Comparison of ENCODE assay signal across 8 cellular contexts in the genomic region with DNA sequence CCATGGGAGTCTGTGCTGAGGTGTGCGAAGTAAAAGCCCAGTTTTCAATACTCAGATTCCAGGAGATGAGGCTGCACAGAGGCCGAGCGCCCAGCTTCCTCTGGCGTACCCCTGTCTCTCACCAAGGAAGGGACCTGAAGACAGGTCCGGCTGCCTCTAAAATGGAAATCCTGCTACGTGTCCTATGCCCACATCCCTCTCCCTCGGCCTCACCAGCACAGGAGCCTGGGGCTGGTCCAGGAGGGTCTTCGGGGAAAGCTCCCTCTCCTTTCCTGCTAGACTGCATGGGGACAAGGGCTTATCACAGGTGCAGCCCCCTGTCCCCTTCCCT. TPM values are rescaled to one million over a fixed set of nuclear protein-coding genes. Genes with fewer than 3 reads are reported as not detected.
DNase-seq lines count a peak whose midpoint lies in the region; ATAC-seq and TF ChIP-seq lines count a peak whose summit lies in the region.

No MANE protein-coding gene starts in this region.

- peaks cover 0 to 29% (median 23%) of the 10 kb centered on the region in 4 donors for H3K4me1 ChIP-seq in tibial artery

- H3K27ac ChIP-seq in layer of hippocampus (ENCODE audit: low read depth, low read length) (peak overlapping the region; percentile 83), tibial artery (peak overlapping the region; percentile 92 to 95)

- TF ChIP-seq CTCF in tibial artery (IDR thresholded peaks at IDR 0.05), result no peak

- peaks cover 0 to 27% (median 21%) of the 10 kb centered on the region in 3 donors for H3K36me3 ChIP-seq in tibial artery

- peak overlapping the region; percentile 92 for H3K4me3 Mint-ChIP-seq in activated T-cell treated with anti-CD3 and anti-CD28 coated beads, Interleukin-2, amount 50 U/mL, for 24 hours
- H3K4me3 Mint-ChIP-seq in activated T-helper 2 cell treated with anti-CD3 and anti-CD28 coated beads, Interferon-gamma antibody, Interleukin-2, Interleukin-4, amounts not matched to agents 10 μg/mL and 5 μg/mL and 100 μg/mL, durations not matched to agents 14 hours and 24 hours and 36 hours (ENCODE audit: low read depth), result peak overlapping the region; percentile 82

- H3K4me1 Mint-ChIP-seq in activated T-cell treated with anti-CD3 and anti-CD28 coated beads, Interleukin-2, amount 50 U/mL, for 24 hours (ENCODE audit: low read depth), result peaks cover 35% of the 10 kb centered on the region
- H3K4me1 Mint-ChIP-seq in activated T-helper 2 cell treated with anti-CD3 and anti-CD28 coated beads, Interferon-gamma antibody, Interleukin-2, Interleukin-4, amounts not matched to agents 10 μg/mL and 5 μg/mL and 100 μg/mL, durations not matched to agents 14 hours and 24 hours and 36 hours (ENCODE audit: low read depth), result peaks cover 26% of the 10 kb centered on the region

- peaks cover 44% of the 10 kb centered on the region for H3K36me3 Mint-ChIP-seq in activated T-cell treated with anti-CD3 and anti-CD28 coated beads, Interleukin-2, amount 50 U/mL, for 24 hours (ENCODE audit: low read depth)
- H3K36me3 Mint-ChIP-seq in activated T-helper 2 cell treated with anti-CD3 and anti-CD28 coated beads, Interferon-gamma antibody, Interleukin-2, Interleukin-4, amounts not matched to agents 10 μg/mL and 5 μg/mL and 100 μg/mL, durations not matched to agents 14 hours and 24 hours and 36 hours (ENCODE audit: low read depth), result peaks cover 11% of the 10 kb centered on the region

- no peak for ATAC-seq in GM21723 (IDR thresholded peaks at IDR 0.05; ENCODE audit: unreplicated experiment)

- peak overlapping the region; percentile 68 to 81 for H3K4me3 ChIP-seq in tibial artery

- H3K9me3 ChIP-seq in tibial artery, result no peaks in the 10 kb centered on the region

- intact Hi-C loops in activated T-helper 2 cell treated with anti-CD3 and anti-CD28 coated beads, Interferon-gamma antibody, Interleukin-2, Interleukin-4, amounts not matched to agents 10 μg/mL and 5 μg/mL and 100 μg/mL, durations not matched to agents 14 hours and 24 hours and 36 hours (cut with micrococcal nuclease), result loop anchor here (1.0 to 10.0 kb wide), 5 partner anchors 26 to 374 kb away; partner anchors contain the start of genes ARF1, GUK1, IBA57 and JMJD4
- intact Hi-C loops in tibial artery (cut with DNase I; ENCODE audit: low total_unique reads), result loop anchor here (10.0 kb wide), 1 partner anchor 56 kb away; the partner anchor contains the start of gene IBA57

- H3K9me3 Mint-ChIP-seq in activated T-cell treated with anti-CD3 and anti-CD28 coated beads, Interleukin-2, amount 50 U/mL, for 24 hours, result no peaks in the 10 kb centered on the region
- no peaks in the 10 kb centered on the region for H3K9me3 Mint-ChIP-seq in activated T-helper 2 cell treated with anti-CD3 and anti-CD28 coated beads, Interferon-gamma antibody, Interleukin-2, Interleukin-4, amounts not matched to agents 10 μg/mL and 5 μg/mL and 100 μg/mL, durations not matched to agents 14 hours and 24 hours and 36 hours

- H3K27me3 Mint-ChIP-seq in activated T-cell treated with anti-CD3 and anti-CD28 coated beads, Interleukin-2, amount 50 U/mL, for 24 hours, result no peaks in the 10 kb centered on the region
- no peaks in the 10 kb centered on the region for H3K27me3 Mint-ChIP-seq in activated T-helper 2 cell treated with anti-CD3 and anti-CD28 coated beads, Interferon-gamma antibody, Interleukin-2, Interleukin-4, amounts not matched to agents 10 μg/mL and 5 μg/mL and 100 μg/mL, durations not matched to agents 14 hours and 24 hours and 36 hours (ENCODE audit: low read depth)

- H3K27ac Mint-ChIP-seq in activated T-cell treated with anti-CD3 and anti-CD28 coated beads, Interleukin-2, amount 50 U/mL, for 24 hours, result peak overlapping the region; percentile 95
- H3K27ac Mint-ChIP-seq in activated T-helper 2 cell treated with anti-CD3 and anti-CD28 coated beads, Interferon-gamma antibody, Interleukin-2, Interleukin-4, amounts not matched to agents 10 μg/mL and 5 μg/mL and 100 μg/mL, durations not matched to agents 14 hours and 24 hours and 36 hours, result peak overlapping the region; percentile 87

- no peaks in the 10 kb centered on the region for H3K27me3 ChIP-seq in layer of hippocampus (ENCODE audit: control insufficient read depth, insufficient read depth, low read length)
- H3K27me3 ChIP-seq in tibial artery, result no peaks in the 10 kb centered on the region

- DNase-seq in activated T-cell treated with anti-CD3 and anti-CD28 coated beads, Interleukin-2, amount 50 U/mL, for 24 hours, result no peak
- DNase-seq in activated T-cell treated with anti-CD3 and anti-CD28 coated beads for 4 hours (no peak), tibial artery (no peak), NCI-H1105 (lab: John Stamatoyannopoulos, UW) (no peak), GF-D8 (lab: John Stamatoyannopoulos, UW) (no peak)
- no peak for DNase-seq in activated T-helper 2 cell treated with anti-CD3 and anti-CD28 coated beads, Interferon-gamma antibody, Interleukin-2, Interleukin-4, amounts not matched to agents 10 μg/mL and 5 μg/mL and 100 μg/mL, durations not matched to agents 14 hours and 24 hours and 36 hours (ENCODE audit: low spot score)

RNA-seq across cellular contexts. Expression of gene MRPL55, which starts 0.4 kb away (rescaled TPM):
- 47.3 and 53.6 TPM in 2 replicates for total RNA-seq in activated T-helper 2 cell treated with anti-CD3 and anti-CD28 coated beads, Interferon-gamma antibody, Interleukin-2, Interleukin-4, amounts not matched to agents 10 μg/mL and 5 μg/mL and 100 μg/mL, durations not matched to agents 14 hours and 24 hours and 36 hours

RNA-seq across cellular contexts. Expression of gene C1orf35, which starts 5.6 kb away (rescaled TPM):
- 23.9 and 24.5 TPM in 2 replicates for total RNA-seq in activated T-helper 2 cell treated with anti-CD3 and anti-CD28 coated beads, Interferon-gamma antibody, Interleukin-2, Interleukin-4, amounts not matched to agents 10 μg/mL and 5 μg/mL and 100 μg/mL, durations not matched to agents 14 hours and 24 hours and 36 hours

RNA-seq across cellular contexts. Expression of gene ARF1, which starts 26.2 kb away (rescaled TPM):
- 409 and 410 TPM in 2 replicates for total RNA-seq in activated T-helper 2 cell treated with anti-CD3 and anti-CD28 coated beads, Interferon-gamma antibody, Interleukin-2, Interleukin-4, amounts not matched to agents 10 μg/mL and 5 μg/mL and 100 μg/mL, durations not matched to agents 14 hours and 24 hours and 36 hours

RNA-seq across cellular contexts. Expression of gene GUK1, which starts 31.4 kb away (rescaled TPM):
- total RNA-seq in activated T-helper 2 cell treated with anti-CD3 and anti-CD28 coated beads, Interferon-gamma antibody, Interleukin-2, Interleukin-4, amounts not matched to agents 10 μg/mL and 5 μg/mL and 100 μg/mL, durations not matched to agents 14 hours and 24 hours and 36 hours, result 219 and 225 TPM in 2 replicates

RNA-seq across cellular contexts. Expression of gene GJC2, which starts 41.0 kb away (rescaled TPM):
- total RNA-seq in activated T-helper 2 cell treated with anti-CD3 and anti-CD28 coated beads, Interferon-gamma antibody, Interleukin-2, Interleukin-4, amounts not matched to agents 10 μg/mL and 5 μg/mL and 100 μg/mL, durations not matched to agents 14 hours and 24 hours and 36 hours, result 0.52 and 0.55 TPM in 2 replicates
